In the genomic region with DNA sequence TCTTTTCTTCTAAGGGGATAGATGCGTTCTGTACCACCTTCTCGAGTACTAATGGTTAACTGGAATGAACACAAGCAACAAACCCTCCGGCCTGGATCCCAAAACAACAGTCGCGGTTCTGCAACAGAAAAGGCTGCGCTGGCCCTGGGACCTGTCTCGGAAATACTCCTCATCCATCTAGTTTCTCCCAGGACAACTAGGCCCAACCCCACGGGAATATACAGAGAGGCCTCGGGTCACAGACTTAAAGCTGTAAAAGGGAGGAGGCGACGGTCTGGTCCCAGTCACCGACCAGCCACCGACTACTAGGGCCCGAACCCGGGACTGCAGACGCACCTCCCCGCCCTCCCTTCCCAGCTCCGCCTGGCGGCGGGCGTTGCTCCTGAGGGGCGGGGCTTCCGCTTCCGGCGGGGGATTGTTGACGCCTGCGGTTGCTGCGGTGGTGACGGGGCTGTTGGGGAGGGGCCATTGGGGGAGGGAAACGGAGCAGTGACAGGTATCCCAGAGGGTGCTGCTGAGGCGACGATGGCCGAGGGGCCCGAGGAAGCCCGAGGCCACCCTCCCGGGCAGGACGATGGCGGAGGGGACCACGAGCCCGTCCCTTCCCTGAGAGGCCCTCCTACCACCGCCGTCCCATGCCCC, we compare ENCODE assay signal across 8 cellular contexts. TPM values are rescaled to one million over a fixed set of nuclear protein-coding genes. Genes with fewer than 3 reads are reported as not detected.
DNase-seq lines count a peak whose midpoint lies in the region; ATAC-seq and TF ChIP-seq lines count a peak whose summit lies in the region.

A gene with protein sequence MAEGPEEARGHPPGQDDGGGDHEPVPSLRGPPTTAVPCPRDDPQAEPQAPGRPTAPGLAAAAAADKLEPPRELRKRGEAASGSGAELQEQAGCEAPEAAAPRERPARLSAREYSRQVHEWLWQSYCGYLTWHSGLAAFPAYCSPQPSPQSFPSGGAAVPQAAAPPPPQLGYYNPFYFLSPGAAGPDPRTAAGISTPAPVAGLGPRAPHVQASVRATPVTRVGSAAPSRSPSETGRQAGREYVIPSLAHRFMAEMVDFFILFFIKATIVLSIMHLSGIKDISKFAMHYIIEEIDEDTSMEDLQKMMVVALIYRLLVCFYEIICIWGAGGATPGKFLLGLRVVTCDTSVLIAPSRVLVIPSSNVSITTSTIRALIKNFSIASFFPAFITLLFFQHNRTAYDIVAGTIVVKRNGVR (plus strand): TSS at position 418 of the 642 bp plus-strand sequence. CDS start 108 bp downstream, at position 526.

- H3K9me3 ChIP-seq in CD4-positive, alpha-beta T cell (ENCODE audit: control insufficient read depth, low read length): no peaks in the 10 kb centered on the region
- H3K9me3 ChIP-seq in liver (ENCODE audit: control insufficient read depth in 4 of 4, low read length in 3 of 4): no peaks in the 10 kb centered on the region

- H3K27me3 Mint-ChIP-seq in CD4-positive, alpha-beta T cell: no peaks in the 10 kb centered on the region

- H3K36me3 Mint-ChIP-seq in CD4-positive, alpha-beta T cell (ENCODE audit: low read depth): peaks cover 28% of the 10 kb centered on the region

- peaks cover 0 to 5% (median 1%) of the 10 kb centered on the region in 4 donors for H3K36me3 ChIP-seq in liver (ENCODE audit: control insufficient read depth in 4 of 4, insufficient read depth in 3 of 4, low read depth in 1 of 4, low read length in 3 of 4)

- CTCF ChIA-PET in CD4-positive, alpha-beta T cell (lab: Charles Lee): interaction anchor here (1.1 to 1.7 kb wide), 4 partner anchors 10 to 21 kb away, joined by 3 to 4 read pairs (median 4); no protein-coding TSS in a partner anchor

- peak within 1 kb of the TSS; percentile 85 for H3K27ac ChIP-seq in CD4-positive, alpha-beta T cell (ENCODE audit: low read depth, low read length)
- peak within 1 kb of the TSS; percentile 97 to 98 for H3K27ac ChIP-seq in liver (ENCODE audit: low read depth in 1 of 2, low read length in 2 of 2)

- H3K4me3 ChIP-seq in liver (ENCODE audit: low read depth in 1 of 3, low read length in 3 of 3): peak within 1 kb of the TSS; percentile 83 to 90 (median 85)

- POLR2A ChIA-PET in CD4-positive, alpha-beta T cell (lab: Charles Lee): interaction anchor here (0.5 to 4.9 kb wide), 19 partner anchors 9 to 839 kb away, joined by 3 to 94 read pairs (median 4); a partner anchor contains a TSS

- H3K9ac ChIP-seq in liver (ENCODE audit: low read depth in 1 of 2, low read length in 2 of 2): peak within 1 kb of the TSS; percentile 93 to 99

- no peaks in the 10 kb centered on the region for H3K27me3 ChIP-seq in CD4-positive, alpha-beta T cell (ENCODE audit: control insufficient read depth, insufficient read depth, low read length)
- no peaks in the 10 kb centered on the region for H3K27me3 ChIP-seq in liver (ENCODE audit: control insufficient read depth in 4 of 4, insufficient read depth in 4 of 4, low read length in 3 of 4)

- 7% methylated on average over 42 of the region's 42 CpGs for WGBS in liver

- H3K4me1 ChIP-seq in liver (ENCODE audit: control insufficient read depth in 4 of 4, insufficient read depth in 4 of 4, low read length in 3 of 4): peaks cover 5 to 29% (median 14%) of the 10 kb centered on the region in 4 donors

- peak within 1 kb of the TSS; percentile 92 for H3K4me3 Mint-ChIP-seq in CD4-positive, alpha-beta T cell

- intact Hi-C loops in CD4-positive, alpha-beta T cell (cut with DNase I, micrococcal nuclease): loop anchor here (1.0 to 10.0 kb wide), 8 partner anchors 11 to 1465 kb away; a partner anchor contains a TSS

- peak within 1 kb of the TSS; percentile 86 for H3K27ac Mint-ChIP-seq in CD4-positive, alpha-beta T cell

- ATAC-seq in CD4-positive, alpha-beta T cell (ENCODE audit: poor library complexity): peak; percentile 88
- peak; percentile 86 for ATAC-seq in GM19372 (IDR thresholded peaks at IDR 0.05; ENCODE audit: low read depth, unreplicated experiment)
- ATAC-seq in HG03521 (IDR thresholded peaks at IDR 0.05; ENCODE audit: unreplicated experiment): peak; percentile 86

- DNase-seq in CD4-positive, alpha-beta T cell: peak; percentile 93 to 98 (median 95)
- DNase-seq in NCI-H69 (lab: John Stamatoyannopoulos, UW) (peak; percentile 98), dermis microvascular lymphatic vessel endothelial cell (ENCODE audit: low read depth in 2 of 2) (peak; percentile 81 to 88)
- DNase-seq in activated CD4-positive, alpha-beta T cell treated with anti-CD3 and anti-CD28 coated beads, Interleukin-2, amount 50 U/mL, for 48 hours: peak; percentile 97
- peak; percentile 96 for DNase-seq in stimulated activated CD4-positive, alpha-beta T cell treated with anti-CD3 and anti-CD28 coated beads, Interleukin-4, amount 100 ng/mL, for 24 hours

- H3K9me3 Mint-ChIP-seq in CD4-positive, alpha-beta T cell: no peaks in the 10 kb centered on the region

- TF ChIP-seq RAD21 in liver (IDR thresholded peaks at IDR 0.05): peak; percentile 46 to 67

- peak; percentile 29 for TF ChIP-seq CTCF in CD4-positive, alpha-beta T cell (IDR thresholded peaks at IDR 0.05)
- peak; percentile 56 for TF ChIP-seq CTCF in liver (IDR thresholded peaks at IDR 0.05; ENCODE audit: low read depth, low read length, missing input control)

- peaks cover 50% of the 10 kb centered on the region for H3K4me1 Mint-ChIP-seq in CD4-positive, alpha-beta T cell (ENCODE audit: low read depth)

TF ChIP-seq in liver, 16 proteins besides CTCF, POLR2A, EP300 and RAD21:
- TF ChIP-seq, protein P1, sequence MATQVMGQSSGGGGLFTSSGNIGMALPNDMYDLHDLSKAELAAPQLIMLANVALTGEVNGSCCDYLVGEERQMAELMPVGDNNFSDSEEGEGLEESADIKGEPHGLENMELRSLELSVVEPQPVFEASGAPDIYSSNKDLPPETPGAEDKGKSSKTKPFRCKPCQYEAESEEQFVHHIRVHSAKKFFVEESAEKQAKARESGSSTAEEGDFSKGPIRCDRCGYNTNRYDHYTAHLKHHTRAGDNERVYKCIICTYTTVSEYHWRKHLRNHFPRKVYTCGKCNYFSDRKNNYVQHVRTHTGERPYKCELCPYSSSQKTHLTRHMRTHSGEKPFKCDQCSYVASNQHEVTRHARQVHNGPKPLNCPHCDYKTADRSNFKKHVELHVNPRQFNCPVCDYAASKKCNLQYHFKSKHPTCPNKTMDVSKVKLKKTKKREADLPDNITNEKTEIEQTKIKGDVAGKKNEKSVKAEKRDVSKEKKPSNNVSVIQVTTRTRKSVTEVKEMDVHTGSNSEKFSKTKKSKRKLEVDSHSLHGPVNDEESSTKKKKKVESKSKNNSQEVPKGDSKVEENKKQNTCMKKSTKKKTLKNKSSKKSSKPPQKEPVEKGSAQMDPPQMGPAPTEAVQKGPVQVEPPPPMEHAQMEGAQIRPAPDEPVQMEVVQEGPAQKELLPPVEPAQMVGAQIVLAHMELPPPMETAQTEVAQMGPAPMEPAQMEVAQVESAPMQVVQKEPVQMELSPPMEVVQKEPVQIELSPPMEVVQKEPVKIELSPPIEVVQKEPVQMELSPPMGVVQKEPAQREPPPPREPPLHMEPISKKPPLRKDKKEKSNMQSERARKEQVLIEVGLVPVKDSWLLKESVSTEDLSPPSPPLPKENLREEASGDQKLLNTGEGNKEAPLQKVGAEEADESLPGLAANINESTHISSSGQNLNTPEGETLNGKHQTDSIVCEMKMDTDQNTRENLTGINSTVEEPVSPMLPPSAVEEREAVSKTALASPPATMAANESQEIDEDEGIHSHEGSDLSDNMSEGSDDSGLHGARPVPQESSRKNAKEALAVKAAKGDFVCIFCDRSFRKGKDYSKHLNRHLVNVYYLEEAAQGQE (IDR thresholded peaks at IDR 0.05): peak; percentile 68
- TF ChIP-seq SP1 (IDR thresholded peaks at IDR 0.05) (peak; percentile 73), HNF4A (conservative IDR thresholded peaks at IDR 0.05) (peak in 1 of 2 donors; percentile 23), YY1 (IDR thresholded peaks at IDR 0.05) (peak; percentile 78), JUND (IDR thresholded peaks at IDR 0.05) (no peak), FOXA2 (IDR thresholded peaks at IDR 0.05) (no peak), TAF1 (conservative IDR thresholded peaks at IDR 0.05) (peak; percentile 63), GABPA (IDR thresholded peaks at IDR 0.05 in 1 of 2, conservative IDR thresholded peaks at IDR 0.05 in 1 of 2) (peak; percentile 91 to 97), RXRA (IDR thresholded peaks at IDR 0.05) (peak; percentile 31 to 56), EGR1 (IDR thresholded peaks at IDR 0.05; ENCODE audit: low read depth in 2 of 2) (peak in 1 of 2 donors; percentile 6)
- TF ChIP-seq, protein P2, sequence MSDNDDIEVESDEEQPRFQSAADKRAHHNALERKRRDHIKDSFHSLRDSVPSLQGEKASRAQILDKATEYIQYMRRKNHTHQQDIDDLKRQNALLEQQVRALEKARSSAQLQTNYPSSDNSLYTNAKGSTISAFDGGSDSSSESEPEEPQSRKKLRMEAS (IDR thresholded peaks at IDR 0.05): no peak

RNA-seq across cellular contexts. Expression of the gene that starts here (rescaled TPM):
- 10 to 100 TPM; 31.4 to 31.9 TPM for total RNA-seq in CD4-positive, alpha-beta T cell
- total RNA-seq in dermis microvascular lymphatic vessel endothelial cell (8.5 and 12.0 TPM in 2 replicates), liver (10 to 100 TPM; 20.7 to 47.2 TPM)
- 10 to 100 TPM; 20.7 to 21.1 TPM for polyA plus RNA-seq in liver

Comparison
In these comparisons a context has a peak if more than half of its experiments do, and no peak if none do; other contexts are left out.
1. Peak in every context shown above with its lines: DNase-seq, ATAC-seq, H3K4me3 ChIP-seq and H3K27ac ChIP-seq.